13 cellular contexts compared by ENCODE assay signal in the genomic region with DNA sequence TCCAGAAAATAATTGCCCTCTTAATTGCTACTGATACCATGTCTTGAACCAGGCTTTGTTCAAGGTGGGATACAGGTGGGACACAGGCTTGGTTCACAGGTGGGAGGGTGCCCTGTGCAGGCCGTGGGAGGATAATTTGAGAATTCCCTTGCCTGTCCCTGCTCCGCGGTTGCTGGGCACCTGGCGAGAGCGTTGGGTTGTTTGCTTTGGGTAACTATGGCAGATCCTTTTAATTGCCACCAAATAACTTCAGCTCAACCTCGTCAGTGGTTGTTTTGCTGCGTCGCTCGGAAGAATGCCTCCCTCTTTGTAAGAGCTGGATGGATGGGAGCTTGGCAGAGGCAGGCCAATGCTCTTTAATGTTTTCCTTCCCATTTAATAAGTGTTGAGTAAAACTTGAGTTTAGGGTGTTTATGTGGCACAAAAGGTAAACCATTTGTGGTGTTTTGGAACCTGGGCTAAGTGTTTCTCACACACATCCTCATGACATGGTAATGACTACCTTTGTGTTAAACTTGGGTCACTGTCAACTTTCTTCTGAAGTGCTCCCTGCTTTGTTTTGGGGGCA.
DNase-seq lines count a peak whose midpoint lies in the region; ATAC-seq, FAIRE-seq and TF ChIP-seq lines count a peak whose summit lies in the region.
"Had no signal": no experiment of that assay in that cellular context is flagged by ENCODE, and none has a peak within 500 bp of the region (broad histone marks: within the 10 kb centered on the region; RNA-seq: fewer than 3 reads in every experiment).

No MANE protein-coding gene starts in this region.

- POLR2A ChIA-PET in WTC11 (lab: Charles Lee), result no interaction called here

- intact Hi-C loops in spleen (cut with DNase I; ENCODE audit: low total_unique reads), result no loop called here

- ATAC-seq in WTC11, result no peak
- ATAC-seq in GM21515 (IDR thresholded peaks at IDR 0.05; ENCODE audit: unreplicated experiment), result no peak

- H3K36me3 ChIP-seq in mesodermal cell (ENCODE audit: control insufficient read depth, insufficient read depth, low read length) (peaks cover 27% of the 10 kb centered on the region), spleen (no peaks in the 10 kb centered on the region)
- H3K36me3 ChIP-seq: colonic mucosa had no signal

- WGBS in mesodermal cell (ENCODE audit: insufficient coverage in 2 of 2), 2 experiments, result no CpG with 5 or more reads among the region's 9 CpGs
- 93 to 98% (median 96%) methylated on average over 9 of the region's 9 CpGs for WGBS in spleen, 5 donors

- H3K9me3 Mint-ChIP-seq in WTC11, result no peaks in the 10 kb centered on the region

- FAIRE-seq in HTR-8/SVneo (lab: Jason Lieb, UNC), result peak; percentile 77

- DNase-seq in NCI-H1417 (lab: John Stamatoyannopoulos, UW) (peak in 2 of 3 experiments; percentile 31 to 70), NCI-H1417 treated with DMSO at 0.1 percent for 48 hours (lab: John Stamatoyannopoulos, UW) (no peak), HTR-8/SVneo (ENCODE audit: insufficient read length, low spot score) (no peak), WTC11 (ENCODE audit: low spot score) (no peak), spleen (no peak)
- DNase-seq in activated CD4-positive, CD25-positive, alpha-beta regulatory T cell (lab: John Stamatoyannopoulos, UW), result no peak
- DNase-seq: 8988T, colonic mucosa, mucosa of descending colon, NCI-H526 treated with DMSO at 0.1 percent for 48 hours, retina had no signal

- no peaks in the 10 kb centered on the region for H3K27me3 ChIP-seq in spleen (replicated peaks in 1 of 7)
- H3K27me3 ChIP-seq: colonic mucosa had no signal

- 0 out of 2 replicates have a peak overlapping the region, but pooled peaks have one; percentile 32 for H3K27ac Mint-ChIP-seq in WTC11

- no peak overlapping the region for H3K4me3 Mint-ChIP-seq in WTC11

- CTCF ChIA-PET in WTC11 (lab: Charles Lee), result no interaction called here

- H3K27ac ChIP-seq in mesodermal cell (ENCODE audit: low read depth, low read length, severe bottlenecking) (peak overlapping the region; percentile 66), spleen (no peak overlapping the region)
- H3K27ac ChIP-seq: colonic mucosa had no signal

- H3K4me3 ChIP-seq in mesodermal cell (ENCODE audit: extremely low read depth, insufficient read depth, low read length, poor library complexity, severe bottlenecking), result no peak overlapping the region
- H3K4me3 ChIP-seq in spleen, result no peak overlapping the region
- H3K4me3 ChIP-seq: colonic mucosa, mucosa of descending colon had no signal

- H3K4me1 ChIP-seq in mesodermal cell (ENCODE audit: control insufficient read depth, insufficient read depth, low read length, poor library complexity, severe bottlenecking) (peaks cover 41% of the 10 kb centered on the region), spleen (peaks cover 25 to 84% (median 56%) of the 10 kb centered on the region in 6 donors)
- H3K4me1 ChIP-seq: colonic mucosa had no signal

- no peaks in the 10 kb centered on the region; the same call in 1 of the 2 replicates for H3K36me3 Mint-ChIP-seq in WTC11

- no peaks in the 10 kb centered on the region for H3K27me3 Mint-ChIP-seq in WTC11 (ENCODE audit: low read depth)

- H3K9me3 ChIP-seq in mesodermal cell (ENCODE audit: control insufficient read depth, low read length) (no peaks in the 10 kb centered on the region), spleen (no peaks in the 10 kb centered on the region)
- H3K9me3 ChIP-seq: colonic mucosa, mucosa of descending colon had no signal

- TF ChIP-seq CTCF in WTC11 (IDR thresholded peaks at IDR 0.05), result no peak
- peak in 1 of 11 experiments; percentile 13 for TF ChIP-seq CTCF in spleen (IDR thresholded peaks at IDR 0.05 in 8 of 11, conservative IDR thresholded peaks at IDR 0.05 in 3 of 11)

- H3K4me1 Mint-ChIP-seq in WTC11, result peaks cover 36% of the 10 kb centered on the region

- no peak for TF ChIP-seq POLR2A in spleen (IDR thresholded peaks at IDR 0.05)

TF ChIP-seq in WTC11, 78 proteins besides CTCF, POLR2A, EP300 and RAD21 (continues in another document):
- TF ChIP-seq FOXP1 (CRISPR knock-in tag; IDR thresholded peaks at IDR 0.05; ENCODE audit: borderline replicate concordance) (no peak), JUN (CRISPR knock-in tag; IDR thresholded peaks at IDR 0.05) (no peak), OVOL2 (CRISPR knock-in tag; IDR thresholded peaks at IDR 0.05; ENCODE audit: borderline replicate concordance) (no peak), NR3C1 (CRISPR knock-in tag; conservative IDR thresholded peaks at IDR 0.05; ENCODE audit: low read depth) (no peak)
- TF ChIP-seq, protein P1, sequence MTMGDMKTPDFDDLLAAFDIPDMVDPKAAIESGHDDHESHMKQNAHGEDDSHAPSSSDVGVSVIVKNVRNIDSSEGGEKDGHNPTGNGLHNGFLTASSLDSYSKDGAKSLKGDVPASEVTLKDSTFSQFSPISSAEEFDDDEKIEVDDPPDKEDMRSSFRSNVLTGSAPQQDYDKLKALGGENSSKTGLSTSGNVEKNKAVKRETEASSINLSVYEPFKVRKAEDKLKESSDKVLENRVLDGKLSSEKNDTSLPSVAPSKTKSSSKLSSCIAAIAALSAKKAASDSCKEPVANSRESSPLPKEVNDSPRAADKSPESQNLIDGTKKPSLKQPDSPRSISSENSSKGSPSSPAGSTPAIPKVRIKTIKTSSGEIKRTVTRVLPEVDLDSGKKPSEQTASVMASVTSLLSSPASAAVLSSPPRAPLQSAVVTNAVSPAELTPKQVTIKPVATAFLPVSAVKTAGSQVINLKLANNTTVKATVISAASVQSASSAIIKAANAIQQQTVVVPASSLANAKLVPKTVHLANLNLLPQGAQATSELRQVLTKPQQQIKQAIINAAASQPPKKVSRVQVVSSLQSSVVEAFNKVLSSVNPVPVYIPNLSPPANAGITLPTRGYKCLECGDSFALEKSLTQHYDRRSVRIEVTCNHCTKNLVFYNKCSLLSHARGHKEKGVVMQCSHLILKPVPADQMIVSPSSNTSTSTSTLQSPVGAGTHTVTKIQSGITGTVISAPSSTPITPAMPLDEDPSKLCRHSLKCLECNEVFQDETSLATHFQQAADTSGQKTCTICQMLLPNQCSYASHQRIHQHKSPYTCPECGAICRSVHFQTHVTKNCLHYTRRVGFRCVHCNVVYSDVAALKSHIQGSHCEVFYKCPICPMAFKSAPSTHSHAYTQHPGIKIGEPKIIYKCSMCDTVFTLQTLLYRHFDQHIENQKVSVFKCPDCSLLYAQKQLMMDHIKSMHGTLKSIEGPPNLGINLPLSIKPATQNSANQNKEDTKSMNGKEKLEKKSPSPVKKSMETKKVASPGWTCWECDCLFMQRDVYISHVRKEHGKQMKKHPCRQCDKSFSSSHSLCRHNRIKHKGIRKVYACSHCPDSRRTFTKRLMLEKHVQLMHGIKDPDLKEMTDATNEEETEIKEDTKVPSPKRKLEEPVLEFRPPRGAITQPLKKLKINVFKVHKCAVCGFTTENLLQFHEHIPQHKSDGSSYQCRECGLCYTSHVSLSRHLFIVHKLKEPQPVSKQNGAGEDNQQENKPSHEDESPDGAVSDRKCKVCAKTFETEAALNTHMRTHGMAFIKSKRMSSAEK (CRISPR knock-in tag; IDR thresholded peaks at IDR 0.05; ENCODE audit: borderline replicate concordance), result no peak
- TF ChIP-seq, protein P2, sequence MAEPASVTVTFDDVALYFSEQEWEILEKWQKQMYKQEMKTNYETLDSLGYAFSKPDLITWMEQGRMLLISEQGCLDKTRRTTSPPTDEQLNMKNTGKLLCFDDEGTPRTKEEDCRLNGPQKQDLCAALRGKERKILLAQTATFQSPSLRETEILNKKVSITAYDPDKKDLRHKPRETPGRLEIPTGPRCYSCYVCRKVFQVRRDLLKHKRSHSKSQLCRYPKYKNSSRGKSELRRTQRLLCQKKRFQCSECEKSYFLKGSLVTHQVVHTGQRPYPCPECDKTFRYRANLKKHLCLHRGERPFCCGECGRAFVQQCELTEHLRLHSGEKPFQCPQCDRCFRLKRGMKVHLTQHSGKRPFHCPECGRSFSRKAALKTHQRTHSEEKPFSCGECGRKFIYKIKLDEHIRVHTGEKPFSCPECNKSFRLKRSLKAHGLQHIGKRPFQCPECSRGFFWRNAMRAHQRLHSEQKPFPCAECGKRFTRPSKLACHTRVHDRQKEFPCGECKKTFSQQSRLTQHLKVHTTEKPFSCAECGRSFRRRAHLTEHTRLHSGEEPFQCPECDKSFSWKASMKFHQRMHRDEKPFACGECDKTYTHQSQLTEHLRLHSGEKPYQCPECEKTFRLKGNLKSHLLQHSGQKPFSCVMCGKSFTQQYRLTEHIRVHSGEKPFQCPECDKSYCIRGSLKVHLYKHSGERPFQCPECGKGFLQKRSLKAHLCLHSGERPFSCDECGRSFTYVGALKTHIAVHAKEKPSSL (CRISPR knock-in tag; conservative IDR thresholded peaks at IDR 0.05), result no peak
- TF ChIP-seq, protein P3, sequence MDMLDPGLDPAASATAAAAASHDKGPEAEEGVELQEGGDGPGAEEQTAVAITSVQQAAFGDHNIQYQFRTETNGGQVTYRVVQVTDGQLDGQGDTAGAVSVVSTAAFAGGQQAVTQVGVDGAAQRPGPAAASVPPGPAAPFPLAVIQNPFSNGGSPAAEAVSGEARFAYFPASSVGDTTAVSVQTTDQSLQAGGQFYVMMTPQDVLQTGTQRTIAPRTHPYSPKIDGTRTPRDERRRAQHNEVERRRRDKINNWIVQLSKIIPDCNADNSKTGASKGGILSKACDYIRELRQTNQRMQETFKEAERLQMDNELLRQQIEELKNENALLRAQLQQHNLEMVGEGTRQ (CRISPR knock-in tag; IDR thresholded peaks at IDR 0.05), result no peak
- TF ChIP-seq, protein P4, sequence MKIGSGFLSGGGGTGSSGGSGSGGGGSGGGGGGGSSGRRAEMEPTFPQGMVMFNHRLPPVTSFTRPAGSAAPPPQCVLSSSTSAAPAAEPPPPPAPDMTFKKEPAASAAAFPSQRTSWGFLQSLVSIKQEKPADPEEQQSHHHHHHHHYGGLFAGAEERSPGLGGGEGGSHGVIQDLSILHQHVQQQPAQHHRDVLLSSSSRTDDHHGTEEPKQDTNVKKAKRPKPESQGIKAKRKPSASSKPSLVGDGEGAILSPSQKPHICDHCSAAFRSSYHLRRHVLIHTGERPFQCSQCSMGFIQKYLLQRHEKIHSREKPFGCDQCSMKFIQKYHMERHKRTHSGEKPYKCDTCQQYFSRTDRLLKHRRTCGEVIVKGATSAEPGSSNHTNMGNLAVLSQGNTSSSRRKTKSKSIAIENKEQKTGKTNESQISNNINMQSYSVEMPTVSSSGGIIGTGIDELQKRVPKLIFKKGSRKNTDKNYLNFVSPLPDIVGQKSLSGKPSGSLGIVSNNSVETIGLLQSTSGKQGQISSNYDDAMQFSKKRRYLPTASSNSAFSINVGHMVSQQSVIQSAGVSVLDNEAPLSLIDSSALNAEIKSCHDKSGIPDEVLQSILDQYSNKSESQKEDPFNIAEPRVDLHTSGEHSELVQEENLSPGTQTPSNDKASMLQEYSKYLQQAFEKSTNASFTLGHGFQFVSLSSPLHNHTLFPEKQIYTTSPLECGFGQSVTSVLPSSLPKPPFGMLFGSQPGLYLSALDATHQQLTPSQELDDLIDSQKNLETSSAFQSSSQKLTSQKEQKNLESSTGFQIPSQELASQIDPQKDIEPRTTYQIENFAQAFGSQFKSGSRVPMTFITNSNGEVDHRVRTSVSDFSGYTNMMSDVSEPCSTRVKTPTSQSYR (CRISPR knock-in tag; IDR thresholded peaks at IDR 0.05), result no peak

Comparison
In these comparisons a context has a peak if more than half of its experiments do, and no peak if none do; other contexts are left out.
1. DNase-seq: peak in NCI-H1417 (2 of 3); none in NCI-H1417 treated with DMSO at 0.1 percent for 48 hours (single experiment), HTR-8/SVneo (single experiment), WTC11 (single experiment), spleen (single experiment) and activated CD4-positive, CD25-positive, alpha-beta regulatory T cell (0 of 4).